ENCODE assay signal across 9 cellular contexts in genomic region chr18:50218432-50219197, GRCh38. TPM values are rescaled to one million over a fixed set of nuclear protein-coding genes. Genes with fewer than 3 reads are reported as not detected.
DNase-seq lines count a peak whose midpoint lies in the region; ATAC-seq and TF ChIP-seq lines count a peak whose summit lies in the region.
"Had no signal": no experiment of that assay in that cellular context is flagged by ENCODE, and none has a peak within 500 bp of the region (broad histone marks: within the 10 kb centered on the region; RNA-seq: fewer than 3 reads in every experiment).

No MANE protein-coding gene starts in this region.

- H3K36me3 Mint-ChIP-seq in activated CD8-positive, alpha-beta memory T cell treated with anti-CD3 and anti-CD28 coated beads, Interleukin-2, amount 10 ng/mL, durations not matched to agents 7 days and 5 days: no peaks in the 10 kb centered on the region
- H3K36me3 Mint-ChIP-seq in type B pancreatic cell: peaks cover 8% of the 10 kb centered on the region

- peaks cover 0 to 14% of the 10 kb centered on the region in 2 donors for H3K9me3 ChIP-seq in right atrium auricular region

- ATAC-seq in GM18909 (IDR thresholded peaks at IDR 0.05; ENCODE audit: poor library complexity, unreplicated experiment) (peak; percentile 60), HG03135 (IDR thresholded peaks at IDR 0.05; ENCODE audit: unreplicated experiment) (no peak)
- peak; percentile 55 for ATAC-seq in activated CD8-positive, alpha-beta memory T cell treated with anti-CD3 and anti-CD28 coated beads, Interleukin-2, amount 10 ng/mL, durations not matched to agents 7 days and 5 days

- H3K27me3 ChIP-seq in right atrium auricular region: no peaks in the 10 kb centered on the region

- no peaks in the 10 kb centered on the region for H3K36me3 ChIP-seq in right atrium auricular region

- H3K4me3 ChIP-seq in right atrium auricular region: no peak overlapping the region

- H3K9me3 Mint-ChIP-seq in activated CD8-positive, alpha-beta memory T cell treated with anti-CD3 and anti-CD28 coated beads, Interleukin-2, amount 10 ng/mL, durations not matched to agents 7 days and 5 days (ENCODE audit: low read depth): no peaks in the 10 kb centered on the region
- peaks cover 14% of the 10 kb centered on the region for H3K9me3 Mint-ChIP-seq in type B pancreatic cell

- CTCF ChIA-PET in activated CD8-positive, alpha-beta memory T cell treated with anti-CD3 and anti-CD28 coated beads, Interleukin-2, amount 10 ng/mL, durations not matched to agents 7 days and 5 days (lab: Charles Lee): interaction anchor here (0.6 to 4.1 kb wide), 13 partner anchors 11 to 1406 kb away, joined by 3 to 61 read pairs (median 4); partner anchors contain the start of genes CFAP53 and MYO5B

- no peaks in the 10 kb centered on the region for H3K4me1 ChIP-seq in right atrium auricular region

- DNase-seq in LoVo (ENCODE audit: low spot score): peak; percentile 20
- DNase-seq in activated CD8-positive, alpha-beta memory T cell treated with anti-CD3 and anti-CD28 coated beads, Interleukin-2, amount 10 ng/mL, durations not matched to agents 7 days and 5 days: peak; percentile 54
- DNase-seq in right atrium auricular region (ENCODE audit: low spot score): no peak
- DNase-seq in type B pancreatic cell (ENCODE audit: extremely low spot score, unreplicated experiment): no peak
- DNase-seq in cerebellum (ENCODE audit: low spot score): no peak

- no peak overlapping the region for H3K27ac ChIP-seq in C4-2B
- no peak overlapping the region for H3K27ac ChIP-seq in right atrium auricular region

- no peak overlapping the region for H3K27ac Mint-ChIP-seq in activated CD8-positive, alpha-beta memory T cell treated with anti-CD3 and anti-CD28 coated beads, Interleukin-2, amount 10 ng/mL, durations not matched to agents 7 days and 5 days
- no peak overlapping the region for H3K27ac Mint-ChIP-seq in type B pancreatic cell
- H3K27ac Mint-ChIP-seq: stimulated activated naive CD8-positive, alpha-beta T cell treated with anti-CD3 and anti-CD28 coated beads, Interleukin-15, Interleukin-2, amounts not matched to agents 100 ng/mL and 50 ng/mL, for 24 hours had no signal

- H3K4me1 Mint-ChIP-seq in activated CD8-positive, alpha-beta memory T cell treated with anti-CD3 and anti-CD28 coated beads, Interleukin-2, amount 10 ng/mL, durations not matched to agents 7 days and 5 days: no peaks in the 10 kb centered on the region
- H3K4me1 Mint-ChIP-seq in type B pancreatic cell (ENCODE audit: unreplicated experiment): no peaks in the 10 kb centered on the region

- peaks cover 30% of the 10 kb centered on the region for H3K27me3 Mint-ChIP-seq in activated CD8-positive, alpha-beta memory T cell treated with anti-CD3 and anti-CD28 coated beads, Interleukin-2, amount 10 ng/mL, durations not matched to agents 7 days and 5 days
- H3K27me3 Mint-ChIP-seq in type B pancreatic cell: peaks cover 16% of the 10 kb centered on the region

- TF ChIP-seq CTCF in C4-2B (conservative IDR thresholded peaks at IDR 0.05) (peak; percentile 45), right atrium auricular region (IDR thresholded peaks at IDR 0.05) (peak; percentile 13 to 51), type B pancreatic cell (conservative IDR thresholded peaks at IDR 0.05) (peak; percentile 50)

- no peak overlapping the region for H3K4me3 Mint-ChIP-seq in activated CD8-positive, alpha-beta memory T cell treated with anti-CD3 and anti-CD28 coated beads, Interleukin-2, amount 10 ng/mL, durations not matched to agents 7 days and 5 days
- no peak overlapping the region for H3K4me3 Mint-ChIP-seq in type B pancreatic cell
- H3K4me3 Mint-ChIP-seq: stimulated activated naive CD8-positive, alpha-beta T cell treated with anti-CD3 and anti-CD28 coated beads, Interleukin-15, Interleukin-2, amounts not matched to agents 100 ng/mL and 50 ng/mL, for 24 hours had no signal

RNA-seq across cellular contexts. Expression of gene MYO5B, which starts 23.7 kb away (rescaled TPM):
- total RNA-seq in activated CD8-positive, alpha-beta memory T cell treated with anti-CD3 and anti-CD28 coated beads, Interleukin-2, amount 10 ng/mL, durations not matched to agents 7 days and 5 days: under 1 TPM in 1 of 2 experiments, not detected in 1; 0.02 TPM
- total RNA-seq in right atrium auricular region: 10 to 100 TPM in 1 of 2 donors, 1 to 10 TPM in 1; 7.7 to 10.2 TPM
- total RNA-seq in type B pancreatic cell (ENCODE audit: low replicate concordance): 51.7 and 130 TPM in 2 replicates
- total RNA-seq in cerebellum: 5.5 TPM

RNA-seq across cellular contexts. Expression of gene CFAP53, which starts 47.7 kb away (rescaled TPM):
- under 1 TPM; 0.16 to 0.50 TPM for total RNA-seq in activated CD8-positive, alpha-beta memory T cell treated with anti-CD3 and anti-CD28 coated beads, Interleukin-2, amount 10 ng/mL, durations not matched to agents 7 days and 5 days
- total RNA-seq in right atrium auricular region (under 1 TPM in 1 of 2 donors, not detected in 1; 0.30 TPM), type B pancreatic cell (ENCODE audit: low replicate concordance) (0.59 and 1.1 TPM in 2 replicates), cerebellum (1.7 TPM)

Comparison
In these comparisons a context has a peak if more than half of its experiments do, and no peak if none do; other contexts are left out.
1. DNase-seq: peak in LoVo (single experiment) and activated CD8-positive, alpha-beta memory T cell treated with anti-CD3 and anti-CD28 coated beads, Interleukin-2, amount 10 ng/mL, durations not matched to agents 7 days and 5 days (single experiment); none in right atrium auricular region (single experiment), type B pancreatic cell (single experiment) and cerebellum (single experiment).
2. Peak in every context shown above with its lines, with median percentiles within 50 percentile points of each other: CTCF ChIP-seq.